8 cellular contexts compared by ENCODE assay signal in the genomic region with DNA sequence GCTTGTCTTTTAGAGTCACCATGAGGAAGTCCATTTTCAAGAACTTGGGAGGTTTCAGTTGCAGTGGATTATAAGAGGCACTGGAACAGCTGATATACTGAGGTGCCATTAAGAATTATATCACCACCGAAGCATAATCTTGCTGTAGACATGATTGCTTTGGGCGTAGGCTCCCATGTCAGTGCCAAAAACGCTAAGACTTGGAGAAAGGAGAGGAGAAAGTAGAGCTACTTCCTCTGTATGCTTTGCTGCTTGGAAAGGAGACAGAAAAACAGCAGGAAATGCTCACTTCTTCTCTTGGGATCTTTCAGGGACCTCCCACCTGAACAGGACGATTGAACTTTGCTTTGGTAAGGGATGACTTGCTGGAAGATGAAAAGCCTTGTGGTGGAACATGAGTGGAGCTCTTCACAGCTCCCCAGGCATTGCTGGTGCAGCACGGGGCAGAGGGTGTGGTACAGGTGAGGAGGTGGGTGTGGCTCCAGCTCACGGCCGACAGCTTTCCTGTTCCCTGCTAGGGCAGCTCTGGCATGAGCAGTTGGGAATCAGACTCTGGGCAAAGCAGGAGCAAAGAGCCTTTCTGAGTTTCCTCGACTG.
DNase-seq lines count a peak whose midpoint lies in the region; ATAC-seq and TF ChIP-seq lines count a peak whose summit lies in the region.

No MANE protein-coding gene starts in this region.

- H3K4me3 ChIP-seq in fibroblast of mammary gland (ENCODE audit: control insufficient read depth, low read depth, low read length) (no peak overlapping the region), sigmoid colon (no peak overlapping the region)

- TF ChIP-seq CTCF in fibroblast of mammary gland (conservative IDR thresholded peaks at IDR 0.05; ENCODE audit: control insufficient read depth, insufficient read depth, low read depth, low read length), result no peak
- TF ChIP-seq CTCF in sigmoid colon (IDR thresholded peaks at IDR 0.05), result no peak
- TF ChIP-seq CTCF in type B pancreatic cell (conservative IDR thresholded peaks at IDR 0.05), result no peak

- WGBS in sigmoid colon, 2 donors, result 7 to 38% methylated on average over 8 of the region's 8 CpGs

- DNase-seq in DMS53 treated with DMSO at 0.1 percent for 48 hours (lab: John Stamatoyannopoulos, UW; ENCODE audit: unreplicated experiment) (peak; percentile 12), NCI-H526 treated with DMSO at 0.1 percent for 48 hours (lab: John Stamatoyannopoulos, UW) (peak; percentile 12), fibroblast of mammary gland (ENCODE audit: low read depth) (peak; percentile 43), sigmoid colon (no peak), NCI-H1436 (lab: John Stamatoyannopoulos, UW) (no peak), type B pancreatic cell (ENCODE audit: extremely low spot score, unreplicated experiment) (no peak)
- DNase-seq in activated naive CD8-positive, alpha-beta T cell treated with anti-CD3 and anti-CD28 coated beads, Interleukin-2, amount 50 U/mL, for 24 hours, result no peak

- no peak for ATAC-seq in HG03565 (IDR thresholded peaks at IDR 0.05; ENCODE audit: unreplicated experiment)
- ATAC-seq in activated naive CD8-positive, alpha-beta T cell treated with anti-CD3 and anti-CD28 coated beads, Interleukin-2, amount 50 U/mL, for 24 hours, result no peak

- no peaks in the 10 kb centered on the region for H3K4me1 Mint-ChIP-seq in activated naive CD8-positive, alpha-beta T cell treated with anti-CD3 and anti-CD28 coated beads, Interleukin-2, amount 50 U/mL, for 24 hours
- no peaks in the 10 kb centered on the region for H3K4me1 Mint-ChIP-seq in type B pancreatic cell (ENCODE audit: unreplicated experiment)

- peaks cover 0 to 33% (median 31%) of the 10 kb centered on the region in 4 donors for H3K4me1 ChIP-seq in sigmoid colon

- H3K9me3 Mint-ChIP-seq in activated naive CD8-positive, alpha-beta T cell treated with anti-CD3 and anti-CD28 coated beads, Interleukin-2, amount 50 U/mL, for 24 hours, result no peaks in the 10 kb centered on the region
- no peaks in the 10 kb centered on the region for H3K9me3 Mint-ChIP-seq in type B pancreatic cell

- no peak overlapping the region for H3K27ac Mint-ChIP-seq in activated naive CD8-positive, alpha-beta T cell treated with anti-CD3 and anti-CD28 coated beads, Interleukin-2, amount 50 U/mL, for 24 hours
- H3K27ac Mint-ChIP-seq in type B pancreatic cell, result no peak overlapping the region

- H3K36me3 Mint-ChIP-seq in activated naive CD8-positive, alpha-beta T cell treated with anti-CD3 and anti-CD28 coated beads, Interleukin-2, amount 50 U/mL, for 24 hours (ENCODE audit: low read depth), result no peaks in the 10 kb centered on the region
- H3K36me3 Mint-ChIP-seq in type B pancreatic cell, result no peaks in the 10 kb centered on the region

- no peaks in the 10 kb centered on the region for H3K36me3 ChIP-seq in sigmoid colon

- TF ChIP-seq EP300 in sigmoid colon (IDR thresholded peaks at IDR 0.05), result no peak

- no peaks in the 10 kb centered on the region for H3K27me3 ChIP-seq in sigmoid colon

- H3K4me3 Mint-ChIP-seq in activated naive CD8-positive, alpha-beta T cell treated with anti-CD3 and anti-CD28 coated beads, Interleukin-2, amount 50 U/mL, for 24 hours, result no peak overlapping the region
- H3K4me3 Mint-ChIP-seq in type B pancreatic cell, result no peak overlapping the region

- intact Hi-C loops in sigmoid colon (cut with DNase I), result no loop called here

- H3K27ac ChIP-seq in sigmoid colon, result peak overlapping the region; percentile 5 to 53 (median 36)

- H3K9me3 ChIP-seq in sigmoid colon, result no peaks in the 10 kb centered on the region

- TF ChIP-seq POLR2A in sigmoid colon (IDR thresholded peaks at IDR 0.05), result no peak

- H3K27me3 Mint-ChIP-seq in activated naive CD8-positive, alpha-beta T cell treated with anti-CD3 and anti-CD28 coated beads, Interleukin-2, amount 50 U/mL, for 24 hours, result no peaks in the 10 kb centered on the region
- peaks cover 7% of the 10 kb centered on the region for H3K27me3 Mint-ChIP-seq in type B pancreatic cell

Comparison
In these comparisons a context has a peak if more than half of its experiments do, and no peak if none do; other contexts are left out.
1. DNase-seq: peak in DMS53 treated with DMSO at 0.1 percent for 48 hours (single experiment), NCI-H526 treated with DMSO at 0.1 percent for 48 hours (single experiment) and fibroblast of mammary gland (single experiment); none in sigmoid colon (single experiment), activated naive CD8-positive, alpha-beta T cell treated with anti-CD3 and anti-CD28 coated beads, Interleukin-2, amount 50 U/mL, for 24 hours (single experiment), NCI-H1436 (single experiment) and type B pancreatic cell (single experiment).